In genomic region chr1:2525524-2525895, GRCh38 we compare ENCODE assay signal across 8 cellular contexts. TPM values are rescaled to one million over a fixed set of nuclear protein-coding genes. Genes with fewer than 3 reads are reported as not detected.
DNase-seq lines count a peak whose midpoint lies in the region; ATAC-seq, FAIRE-seq and TF ChIP-seq lines count a peak whose summit lies in the region.

No MANE protein-coding gene starts in this region.

- ATAC-seq in GM12878, result no peak
- ATAC-seq in memory B cell (ENCODE audit: low read depth), result no peak
- ATAC-seq in upper lobe of right lung, result no peak
- ATAC-seq in left colon, result no peak

- H3K4me1 Mint-ChIP-seq in activated naive CD4-positive, alpha-beta T cell treated with anti-CD3 and anti-CD28 coated beads, Interleukin-2, amount 10 ng/mL, durations not matched to agents 7 days and 5 days, result peaks cover 49% of the 10 kb centered on the region
- H3K4me1 Mint-ChIP-seq in memory B cell, result peaks cover 30% of the 10 kb centered on the region

- H3K27me3 ChIP-seq in GM12878 (replicated peaks in 1 of 2; ENCODE audit: control insufficient read depth in 2 of 2, insufficient read depth in 2 of 2, low read length in 1 of 2) (peaks cover under 1 to 9% of the 10 kb centered on the region in 2 experiments; a peak in 2 of 4 replicates), upper lobe of right lung (peaks cover 3% of the 10 kb centered on the region)

- peaks cover 36% of the 10 kb centered on the region for H3K79me2 ChIP-seq in GM12878 (ENCODE audit: control insufficient read depth, insufficient read depth, low read length)

- CTCF ChIA-PET in activated naive CD4-positive, alpha-beta T cell treated with anti-CD3 and anti-CD28 coated beads, Interleukin-2, amount 10 ng/mL, durations not matched to agents 7 days and 5 days (lab: Charles Lee), result interaction anchor here (0.7 to 1.5 kb wide), 5 partner anchors 14 to 154 kb away, joined by 3 to 6 read pairs (median 3); partner anchors contain the start of gene TNFRSF14
- CTCF ChIA-PET in GM12878 (lab: Yijun Ruan, JAX), result interaction anchor here (1.0 to 3.8 kb wide), 9 partner anchors 14 to 331 kb away, joined by 3 to 28 read pairs (median 4); partner anchors contain the start of genes FAAP20 and TNFRSF14

- TF ChIP-seq CTCF in GM12878 (IDR thresholded peaks at IDR 0.05 in 2 of 3, conservative IDR thresholded peaks at IDR 0.05 in 1 of 3; ENCODE audit: control insufficient read depth in 2 of 3, extremely low read depth in 1 of 3, insufficient read depth in 1 of 3, low read depth in 3 of 3, low read length in 3 of 3) (no peak), upper lobe of right lung (IDR thresholded peaks at IDR 0.05) (no peak)

- H3K9ac ChIP-seq in GM12878 (ENCODE audit: control insufficient read depth, insufficient read depth, low read length), result peak overlapping the region; percentile 72

- H3K36me3 Mint-ChIP-seq in activated naive CD4-positive, alpha-beta T cell treated with anti-CD3 and anti-CD28 coated beads, Interleukin-2, amount 10 ng/mL, durations not matched to agents 7 days and 5 days, result peaks cover 31% of the 10 kb centered on the region
- H3K36me3 Mint-ChIP-seq in memory B cell, result peaks cover 3% of the 10 kb centered on the region

- RAD21 ChIA-PET in GM12878 (lab: Charles Lee; ENCODE audit: unreplicated experiment), result interaction anchor here (0.8 to 5.9 kb wide), 12 partner anchors 15 to 331 kb away, joined by 3 to 86 read pairs (median 4); partner anchors contain the start of gene FAAP20

- H3K36me3 ChIP-seq in GM12878 (ENCODE audit: control insufficient read depth in 2 of 2, insufficient read depth in 2 of 2, low read length in 1 of 2), result peaks cover 6 to 9% of the 10 kb centered on the region in 2 experiments; a peak in 3 of 4 replicates
- peaks cover 11% of the 10 kb centered on the region for H3K36me3 ChIP-seq in upper lobe of right lung

- no peak for TF ChIP-seq RAD21 in GM12878 (IDR thresholded peaks at IDR 0.05; ENCODE audit: insufficient read depth, low read depth, low read length)

- no peak for TF ChIP-seq EP300 in GM12878 (IDR thresholded peaks at IDR 0.05; ENCODE audit: borderline replicate concordance in 1 of 2, control insufficient read depth in 1 of 2, low read depth in 2 of 2, low read length in 2 of 2)

- no peak overlapping the region for H2AFZ ChIP-seq in GM12878 (ENCODE audit: control insufficient read depth, low read depth, low read length)

- peak overlapping the region; percentile 89 for H3K4me3 Mint-ChIP-seq in activated naive CD4-positive, alpha-beta T cell treated with anti-CD3 and anti-CD28 coated beads, Interleukin-2, amount 10 ng/mL, durations not matched to agents 7 days and 5 days
- H3K4me3 Mint-ChIP-seq in memory B cell, result peak overlapping the region; percentile 100

- no peaks in the 10 kb centered on the region for H3K9me3 ChIP-seq in GM12878 (replicated peaks; ENCODE audit: control insufficient read depth, insufficient read depth, low read length)
- no peaks in the 10 kb centered on the region for H3K9me3 ChIP-seq in upper lobe of right lung

- SMC1A ChIA-PET in GM12878 (lab: Charles Lee; ENCODE audit: uncharacterized antibody, unreplicated experiment), result interaction anchor here (1.1 to 1.9 kb wide), 3 partner anchors 21 to 110 kb away, joined by 3 to 15 read pairs (median 5); no protein-coding TSS in a partner anchor

- 3% methylated on average over 14 of the region's 18 CpGs for WGBS in GM12878 (ENCODE audit: insufficient coverage, insufficient replicate concordance, low lambda C conversion rate, missing lambda C conversion rate)

- peak overlapping the region; percentile 47 for H3K27ac ChIP-seq in GM12878 (ENCODE audit: control insufficient read depth, insufficient read depth)
- H3K27ac ChIP-seq in upper lobe of right lung, result peak overlapping the region; percentile 66

- H3K4me1 ChIP-seq in GM12878 (ENCODE audit: control insufficient read depth, insufficient read depth, low read length) (peaks cover 25% of the 10 kb centered on the region), upper lobe of right lung (peaks cover 51% of the 10 kb centered on the region)

- FAIRE-seq in GM12878 (lab: Jason Lieb, UNC), result no peak

- H3K4me3 ChIP-seq in GM12878, result peak overlapping the region; percentile 98
- peak overlapping the region; percentile 95 for H3K4me3 ChIP-seq in upper lobe of right lung

- H3K27me3 Mint-ChIP-seq in activated naive CD4-positive, alpha-beta T cell treated with anti-CD3 and anti-CD28 coated beads, Interleukin-2, amount 10 ng/mL, durations not matched to agents 7 days and 5 days, result peaks cover 39% of the 10 kb centered on the region
- H3K27me3 Mint-ChIP-seq in memory B cell, result peaks cover 2% of the 10 kb centered on the region

- peak overlapping the region; percentile 85 for H3K4me2 ChIP-seq in GM12878 (ENCODE audit: control insufficient read depth, insufficient read depth)

- no peak for DNase-seq in activated naive CD4-positive, alpha-beta T cell treated with anti-CD3 and anti-CD28 coated beads, Interleukin-2, amount 10 ng/mL, durations not matched to agents 7 days and 5 days
- DNase-seq in activated naive CD4-positive, alpha-beta T cell treated with Interleukin-2 at 50 U/mL for 16 hours, result no peak
- DNase-seq in GM12878 (ENCODE audit: low read depth, low spot score) (no peak), memory B cell (ENCODE audit: low spot score in 2 of 2) (no peak), upper lobe of right lung (no peak), NCI-H1694 (lab: John Stamatoyannopoulos, UW) (no peak), left colon (no peak)
- no peak for DNase-seq in stimulated activated CD4-positive, alpha-beta T cell treated with anti-CD3 and anti-CD28 coated beads, Interleukin-15, amount 100 ng/mL, for 24 hours

- BruUV-seq in GM12878 (replicated peaks; lab: Mats Ljungman, UMichigan), result no TSS peak

- POLR2A ChIA-PET in GM12878 (lab: Charles Lee), result interaction anchor here (1.0 to 3.7 kb wide), 9 partner anchors 16 to 113 kb away, joined by 3 to 22 read pairs (median 7); partner anchors contain the start of gene PEX10

- H3K9me3 Mint-ChIP-seq in activated naive CD4-positive, alpha-beta T cell treated with anti-CD3 and anti-CD28 coated beads, Interleukin-2, amount 10 ng/mL, durations not matched to agents 7 days and 5 days, result no peaks in the 10 kb centered on the region
- no peaks in the 10 kb centered on the region for H3K9me3 Mint-ChIP-seq in memory B cell

- intact Hi-C loops in GM12878 (cut with micrococcal nuclease; ENCODE audit: unreplicated experiment) (loop anchor here (2.0 kb wide), 1 partner anchor 111 kb away; no protein-coding TSS in a partner anchor), upper lobe of right lung (cut with DNase I) (no loop called here), left colon (cut with DNase I, micrococcal nuclease) (no loop called here)

- H4K20me1 ChIP-seq in GM12878 (ENCODE audit: control insufficient read depth, insufficient read depth), result peaks cover 3% of the 10 kb centered on the region; the same call in 1 of the 2 replicates

- in situ Hi-C loops in GM12878 (cut with MboI), result loop anchor here (10.0 kb wide), 1 partner anchor 321 kb away; no protein-coding TSS in a partner anchor

- peak overlapping the region; percentile 99 for H3K27ac Mint-ChIP-seq in activated naive CD4-positive, alpha-beta T cell treated with anti-CD3 and anti-CD28 coated beads, Interleukin-2, amount 10 ng/mL, durations not matched to agents 7 days and 5 days
- H3K27ac Mint-ChIP-seq in memory B cell, result no peak overlapping the region

- no peak for TF ChIP-seq POLR2A in GM12878 (IDR thresholded peaks at IDR 0.05; ENCODE audit: low read depth, low read length)

RNA-seq across cellular contexts. Expression of gene PANK4, which starts 0.9 kb away (rescaled TPM):
- total RNA-seq in GM12878 (2013; cell fraction: nucleolus; rRNA removed), result 85.4 and 117 TPM in 2 replicates
- total RNA-seq in GM12878 (2014; rRNA removed), result 24.1 and 24.9 TPM in 2 replicates
- 10.4 and 10.6 TPM in 2 replicates for total RNA-seq in GM12878 (2014; rRNA removed; fragmentation: Illumina TruSeq; extraction: Trizol)
- 25.8 and 38.0 TPM in 2 replicates for total RNA-seq in GM12878 (2021)
- polyA plus RNA-seq in GM12878 (2011; ENCODE audit: low read depth), result 7.1 TPM
- polyA plus RNA-seq in GM12878 (2011; rRNA removed), result 12.4 and 27.0 TPM in 2 replicates
- 15.9 and 23.0 TPM in 2 replicates for polyA plus RNA-seq in GM12878 (2011; cell fraction: cytosol; rRNA removed)
- 158 and 199 TPM in 2 replicates for polyA plus RNA-seq in GM12878 (2011; cell fraction: nucleus; rRNA removed)
- 18.2 and 18.5 TPM in 2 replicates for polyA plus RNA-seq in GM12878 (2012)
- polyA plus RNA-seq in GM12878 (2014; fragmentation: Illumina TruSeq; extraction: Trizol), result 11.1 and 15.0 TPM in 2 replicates
- 1 to 10 TPM in 1 of 2 experiments, under 1 TPM in 1; 0.35 to 1.5 TPM for polyA plus RNA-seq in GM12878 (2014; fragmentation: Nextera tagmentation; extraction: Ambion mirVana)
- polyA plus RNA-seq in GM12878 (2014; rRNA removed), result 25.0 and 27.2 TPM in 2 replicates
- 10 to 100 TPM; 18.2 to 19.0 TPM for polyA plus RNA-seq in GM12878 (2016; fragmentation: Nextera tagmentation; extraction: Ambion mirVana)
- 14.9 and 26.2 TPM in 2 replicates for polyA minus RNA-seq in GM12878 (2011; rRNA and poly(A)+ RNA removed)
- 13.2 and 15.7 TPM in 2 replicates for polyA minus RNA-seq in GM12878 (2011; cell fraction: cytosol; rRNA and poly(A)+ RNA removed)
- polyA minus RNA-seq in GM12878 (2011; cell fraction: nucleus; rRNA and poly(A)+ RNA removed), result 55.4 and 89.3 TPM in 2 replicates
- total RNA-seq in upper lobe of right lung, result 36.4 TPM
- total RNA-seq in left colon, result 10 to 100 TPM; 29.4 to 32.6 TPM

RNA-seq across cellular contexts. Expression of gene HES5, which starts 4.6 kb away (rescaled TPM):
- not detected in 2 replicates for total RNA-seq in GM12878 (2013; cell fraction: nucleolus; rRNA removed)
- total RNA-seq in GM12878 (2014; rRNA removed), result 0.22 TPM in 1 of 2 replicates, not detected in the other
- not detected in 2 replicates for total RNA-seq in GM12878 (2014; rRNA removed; fragmentation: Illumina TruSeq; extraction: Trizol)
- 0.15 TPM in 1 of 2 replicates, not detected in the other for total RNA-seq in GM12878 (2021)
- not detected for polyA plus RNA-seq in GM12878 (2011; ENCODE audit: low read depth)
- not detected in 2 replicates for polyA plus RNA-seq in GM12878 (2011; rRNA removed)
- polyA plus RNA-seq in GM12878 (2011; cell fraction: cytosol; rRNA removed), result not detected in 2 replicates
- not detected in 2 replicates for polyA plus RNA-seq in GM12878 (2011; cell fraction: nucleus; rRNA removed)
- polyA plus RNA-seq in GM12878 (2012), result not detected in 2 replicates
- not detected in 2 replicates for polyA plus RNA-seq in GM12878 (2014; fragmentation: Illumina TruSeq; extraction: Trizol)
- polyA plus RNA-seq in GM12878 (2014; fragmentation: Nextera tagmentation; extraction: Ambion mirVana), result not detected
- 0.12 TPM in 1 of 2 replicates, not detected in the other for polyA plus RNA-seq in GM12878 (2014; rRNA removed)
- polyA plus RNA-seq in GM12878 (2016; fragmentation: Nextera tagmentation; extraction: Ambion mirVana), result not detected
- polyA minus RNA-seq in GM12878 (2011; rRNA and poly(A)+ RNA removed), result not detected in 2 replicates
- not detected in 2 replicates for polyA minus RNA-seq in GM12878 (2011; cell fraction: cytosol; rRNA and poly(A)+ RNA removed)
- polyA minus RNA-seq in GM12878 (2011; cell fraction: nucleus; rRNA and poly(A)+ RNA removed), result not detected in 2 replicates
- total RNA-seq in upper lobe of right lung, result 1.5 TPM
- total RNA-seq in left colon, result 1 to 10 TPM; 2.7 to 6.2 TPM

RNA-seq across cellular contexts. Expression of gene TNFRSF14, which starts 30.7 kb away (rescaled TPM):
- 315 and 380 TPM in 2 replicates for total RNA-seq in GM12878 (2013; cell fraction: nucleolus; rRNA removed)
- total RNA-seq in GM12878 (2014; rRNA removed), result 53.6 and 61.1 TPM in 2 replicates
- total RNA-seq in GM12878 (2014; rRNA removed; fragmentation: Illumina TruSeq; extraction: Trizol), result 20.0 and 23.0 TPM in 2 replicates
- 76.2 and 79.1 TPM in 2 replicates for total RNA-seq in GM12878 (2021)
- 42.6 TPM for polyA plus RNA-seq in GM12878 (2011; ENCODE audit: low read depth)
- 30.5 and 69.6 TPM in 2 replicates for polyA plus RNA-seq in GM12878 (2011; rRNA removed)
- 85.6 and 116 TPM in 2 replicates for polyA plus RNA-seq in GM12878 (2011; cell fraction: cytosol; rRNA removed)
- 998 and 1,152 TPM in 2 replicates for polyA plus RNA-seq in GM12878 (2011; cell fraction: nucleus; rRNA removed)
- polyA plus RNA-seq in GM12878 (2012), result 120 and 163 TPM in 2 replicates
- 4.8 and 19.2 TPM in 2 replicates for polyA plus RNA-seq in GM12878 (2014; fragmentation: Illumina TruSeq; extraction: Trizol)
- 1 to 10 TPM in 1 of 2 experiments, under 1 TPM in 1; 0.43 to 2.9 TPM for polyA plus RNA-seq in GM12878 (2014; fragmentation: Nextera tagmentation; extraction: Ambion mirVana)
- polyA plus RNA-seq in GM12878 (2014; rRNA removed), result 113 and 114 TPM in 2 replicates
- polyA plus RNA-seq in GM12878 (2016; fragmentation: Nextera tagmentation; extraction: Ambion mirVana), result 10 to 100 TPM; 36.2 to 46.7 TPM
- polyA minus RNA-seq in GM12878 (2011; rRNA and poly(A)+ RNA removed), result 22.7 and 47.3 TPM in 2 replicates
- polyA minus RNA-seq in GM12878 (2011; cell fraction: cytosol; rRNA and poly(A)+ RNA removed), result 17.1 and 28.0 TPM in 2 replicates
- 91.9 and 124 TPM in 2 replicates for polyA minus RNA-seq in GM12878 (2011; cell fraction: nucleus; rRNA and poly(A)+ RNA removed)
- total RNA-seq in upper lobe of right lung, result 133 TPM
- 100 to 1,000 TPM; 142 to 178 TPM for total RNA-seq in left colon

RNA-seq across cellular contexts. Expression of gene PLCH2, which starts 49.4 kb away (rescaled TPM):
- total RNA-seq in GM12878 (2013; cell fraction: nucleolus; rRNA removed), result 3.9 and 7.9 TPM in 2 replicates
- total RNA-seq in GM12878 (2014; rRNA removed) (0.11 and 0.73 TPM in 2 replicates), GM12878 (2014; rRNA removed; fragmentation: Illumina TruSeq; extraction: Trizol) (0.04 and 0.05 TPM in 2 replicates), GM12878 (2021) (0.62 and 0.74 TPM in 2 replicates), upper lobe of right lung (2.4 TPM), left colon (1 to 10 TPM; 3.6 to 4.6 TPM)
- polyA plus RNA-seq in GM12878 (2011; ENCODE audit: low read depth), result 0.28 TPM
- polyA plus RNA-seq in GM12878 (2011; rRNA removed) (0.24 and 0.30 TPM in 2 replicates), GM12878 (2014; fragmentation: Illumina TruSeq; extraction: Trizol) (0.12 TPM in 1 of 2 replicates, not detected in the other), GM12878 (2014; fragmentation: Nextera tagmentation; extraction: Ambion mirVana) (not detected), GM12878 (2014; rRNA removed) (0.53 and 1.1 TPM in 2 replicates), GM12878 (2016; fragmentation: Nextera tagmentation; extraction: Ambion mirVana) (under 1 TPM in 1 of 2 experiments, not detected in 1; 0.03 TPM)
- 0.27 and 0.64 TPM in 2 replicates for polyA plus RNA-seq in GM12878 (2011; cell fraction: cytosol; rRNA removed)
- 4.9 and 6.8 TPM in 2 replicates for polyA plus RNA-seq in GM12878 (2011; cell fraction: nucleus; rRNA removed)
- 1.4 and 2.3 TPM in 2 replicates for polyA plus RNA-seq in GM12878 (2012)
- polyA minus RNA-seq in GM12878 (2011; rRNA and poly(A)+ RNA removed), result 0.59 and 0.77 TPM in 2 replicates
- 0.27 TPM in 1 of 2 replicates, not detected in the other for polyA minus RNA-seq in GM12878 (2011; cell fraction: cytosol; rRNA and poly(A)+ RNA removed)
- 1.1 and 2.0 TPM in 2 replicates for polyA minus RNA-seq in GM12878 (2011; cell fraction: nucleus; rRNA and poly(A)+ RNA removed)
